ENCODE assay signal across 13 cellular contexts in genomic region chr12:12922191-12922616, GRCh38. TPM values are rescaled to one million over a fixed set of nuclear protein-coding genes. Genes with fewer than 3 reads are reported as not detected.
A peak's percentile ranks its signal among the peaks of the same experiment; 100 is the strongest.
DNase-seq lines count a peak whose midpoint lies in the region; ATAC-seq and TF ChIP-seq lines count a peak whose summit lies in the region.
"Had no signal": no experiment of that assay in that cellular context is flagged by ENCODE, and none has a peak within 500 bp of the region (broad histone marks: within the 10 kb centered on the region; RNA-seq: fewer than 3 reads in every experiment).

No MANE protein-coding gene starts in this region.

- no peak overlapping the region for H3K4me2 ChIP-seq in GM23248 (ENCODE audit: unreplicated experiment)

- H3K4me1 ChIP-seq in GM23248 (ENCODE audit: insufficient read depth) (peaks cover 27% of the 10 kb centered on the region), right atrium auricular region (peaks cover 0 to 4% of the 10 kb centered on the region in 2 donors), thoracic aorta (ENCODE audit: control insufficient read depth in 1 of 2, low read depth in 2 of 2) (peaks cover 3 to 14% of the 10 kb centered on the region in 2 donors)

- in situ Hi-C loops in GM23248 (cut with MboI), result no loop called here
- in situ Hi-C loops in brain microvascular endothelial cell (cut with HindIII; ENCODE audit: low pct_ligation_motif_present, low sequenced_read_pairs), result no loop called here

- WGBS in GM23248 (ENCODE audit: low coverage in 1 of 2, low lambda C conversion rate in 2 of 2, missing lambda C conversion rate in 2 of 2), 2 experiments, result 45 to 50% methylated on average over 6 of the region's 6 CpGs

- H3K27me3 ChIP-seq in GM23248 (replicated peaks; ENCODE audit: insufficient read depth) (no peaks in the 10 kb centered on the region), brain microvascular endothelial cell (replicated peaks) (no peaks in the 10 kb centered on the region), right atrium auricular region (no peaks in the 10 kb centered on the region), thoracic aorta (replicated peaks; ENCODE audit: insufficient read depth) (no peaks in the 10 kb centered on the region)
- H3K27me3 ChIP-seq: esophagus squamous epithelium, SJSA1, stomach had no signal

- TF ChIP-seq CTCF in brain microvascular endothelial cell (IDR thresholded peaks at IDR 0.05; ENCODE audit: low read depth, low read length, missing control alignments) (no peak), right atrium auricular region (IDR thresholded peaks at IDR 0.05) (no peak), thoracic aorta (IDR thresholded peaks at IDR 0.05) (no peak)

- no peak for ATAC-seq in thoracic aorta (ENCODE audit: insufficient number of reproducible peaks, low FRiP score, low read depth)

- H3K36me3 ChIP-seq in GM23248 (ENCODE audit: low read depth) (0 out of 2 replicates have a peak, but pooled peaks cover 3% of the 10 kb centered on the region), brain microvascular endothelial cell (replicated peaks) (peaks cover 34% of the 10 kb centered on the region), right atrium auricular region (no peaks in the 10 kb centered on the region), thoracic aorta (no peaks in the 10 kb centered on the region)
- H3K36me3 ChIP-seq: esophagus squamous epithelium, SJSA1 had no signal

- H2AFZ ChIP-seq in GM23248, result no peak overlapping the region

- DNase-seq in GM23248 (peak; percentile 84), brain microvascular endothelial cell (peak; percentile 76), right atrium auricular region (ENCODE audit: low spot score) (peak; percentile 81), thoracic aorta (ENCODE audit: low spot score) (peak; percentile 56), NCI-H345 (lab: John Stamatoyannopoulos, UW) (no peak), NCI-H2107 treated with DMSO at 0.1 percent for 48 hours (lab: John Stamatoyannopoulos, UW; ENCODE audit: unreplicated experiment) (no peak)
- DNase-seq in stimulated activated CD4-positive, alpha-beta T cell treated with anti-CD3 and anti-CD28 coated beads, Interleukin-4, amount 100 ng/mL, for 4 hours, result no peak
- DNase-seq: DMS79; esophagus squamous epithelium; NCI-H69; stimulated activated CD4-positive, alpha-beta T cell treated with anti-CD3 and anti-CD28 coated beads, Interleukin-4, amount 100 ng/mL, for 24 hours; stomach had no signal

- no peak overlapping the region for H3K9ac ChIP-seq in GM23248

- peaks cover 23% of the 10 kb centered on the region for H3F3A ChIP-seq in GM23248 (ENCODE audit: insufficient read depth)

- no peaks in the 10 kb centered on the region for H3K9me2 ChIP-seq in GM23248 (ENCODE audit: insufficient read depth)

- no peaks in the 10 kb centered on the region for H4K20me1 ChIP-seq in GM23248 (ENCODE audit: insufficient read depth)

- H3K9me3 ChIP-seq in GM23248 (ENCODE audit: low read depth), result no peaks in the 10 kb centered on the region
- H3K9me3 ChIP-seq in right atrium auricular region, result no peaks in the 10 kb centered on the region
- H3K9me3 ChIP-seq in thoracic aorta, result no peaks in the 10 kb centered on the region
- H3K9me3 ChIP-seq: esophagus squamous epithelium, SJSA1, stomach had no signal

- no peak overlapping the region for H3K4me3 ChIP-seq in GM23248
- no peak overlapping the region for H3K4me3 ChIP-seq in brain microvascular endothelial cell (ENCODE audit: low read depth, low read length)
- H3K4me3 ChIP-seq in right atrium auricular region, result no peak overlapping the region
- no peak overlapping the region for H3K4me3 ChIP-seq in thoracic aorta
- H3K4me3 ChIP-seq: esophagus squamous epithelium, SJSA1, stomach had no signal

- no peaks in the 10 kb centered on the region for H3K79me2 ChIP-seq in GM23248 (ENCODE audit: insufficient read depth)

- peak overlapping the region; percentile 27; the same call in 1 of the 2 replicates for H3K27ac ChIP-seq in GM23248
- H3K27ac ChIP-seq in brain microvascular endothelial cell, result peak overlapping the region; percentile 41
- H3K27ac ChIP-seq in right atrium auricular region, result no peak overlapping the region
- no peak overlapping the region for H3K27ac ChIP-seq in thoracic aorta
- H3K27ac ChIP-seq: SJSA1, stomach had no signal

RNA-seq across cellular contexts. Expression of gene GPRC5D, which starts 29.8 kb away (rescaled TPM):
- total RNA-seq in GM23248 (2014; rRNA removed; shearing (Covaris generic)), result not detected in 2 replicates
- polyA plus RNA-seq in GM23248 (2016; fragmentation: Nextera tagmentation; extraction: Ambion mirVana), result not detected in 2 replicates
- total RNA-seq in right atrium auricular region, result not detected
- not detected for total RNA-seq in thoracic aorta
- total RNA-seq: SJSA1, stomach had no signal

RNA-seq across cellular contexts. Expression of gene GPRC5A, which starts 30.8 kb away (rescaled TPM):
- total RNA-seq in GM23248 (2014; rRNA removed; shearing (Covaris generic)), result 32.9 and 37.8 TPM in 2 replicates
- polyA plus RNA-seq in GM23248 (2016; fragmentation: Nextera tagmentation; extraction: Ambion mirVana), result 84.8 and 85.9 TPM in 2 replicates
- total RNA-seq in right atrium auricular region (10 to 100 TPM; 10.1 to 14.3 TPM), thoracic aorta (100 to 1,000 TPM in 1 of 2 donors, 10 to 100 TPM in 1; 42.8 to 123 TPM)

Comparison
In these comparisons a context has a peak if more than half of its experiments do, and no peak if none do; other contexts are left out.
1. DNase-seq: peak in GM23248 (single experiment), brain microvascular endothelial cell (single experiment), right atrium auricular region (single experiment) and thoracic aorta (single experiment); none in NCI-H345 (single experiment), stimulated activated CD4-positive, alpha-beta T cell treated with anti-CD3 and anti-CD28 coated beads, Interleukin-4, amount 100 ng/mL, for 4 hours (0 of 2) and NCI-H2107 treated with DMSO at 0.1 percent for 48 hours (single experiment).
2. H3K27ac ChIP-seq: peak in GM23248 (single experiment) and brain microvascular endothelial cell (single experiment); none in right atrium auricular region (0 of 2) and thoracic aorta (0 of 2).